In genomic region chrX:46912098-46912672, GRCh38 we compare ENCODE assay signal across 1 cellular context.
TF ChIP-seq lines count a peak whose summit lies in the region.

Gene JADE3 (plus strand): TSS chrX:46912421. CDS start chrX:46984895, 72,474 bp downstream.

TF ChIP-seq in K562, 482 proteins besides CTCF, POLR2A, EP300 and RAD21 (continued from another document and continues in another):
- TF ChIP-seq RNF219 (CRISPR knock-in tag; IDR thresholded peaks at IDR 0.05): no peak
- TF ChIP-seq CTBP1 (IDR thresholded peaks at IDR 0.05; ENCODE audit: borderline replicate concordance): peak; percentile 90
- 0 out of 4 replicates have a peak, but pooled peaks of 1 of the 2 experiments have one; percentile 15 for TF ChIP-seq UBTF (IDR thresholded peaks at IDR 0.05; ENCODE audit: borderline replicate concordance in 1 of 2, low read depth in 2 of 2, low read length in 2 of 2)
- TF ChIP-seq XRCC4 (IDR thresholded peaks at IDR 0.05; ENCODE audit: extremely low read depth, insufficient read depth, insufficient read length): no peak
- no peak for TF ChIP-seq NFE2 (IDR thresholded peaks at IDR 0.05; ENCODE audit: low read depth)
- TF ChIP-seq CREB1 (IDR thresholded peaks at IDR 0.05): no peak
- no peak for TF ChIP-seq CREB1 (CRISPR knock-in tag; IDR thresholded peaks at IDR 0.05)
- no peak for TF ChIP-seq ZFP91 (CRISPR knock-in tag; IDR thresholded peaks at IDR 0.05)
- TF ChIP-seq ID3 (CRISPR knock-in tag; IDR thresholded peaks at IDR 0.05): no peak
- no peak for TF ChIP-seq ID3 (tag; IDR thresholded peaks at IDR 0.05)
- TF ChIP-seq AFF1 (IDR thresholded peaks at IDR 0.05; ENCODE audit: low read depth in 1 of 2, partially characterized antibody in 2 of 2): no peak
- TF ChIP-seq SRSF3 (IDR thresholded peaks at IDR 0.05; ENCODE audit: insufficient read depth, low read length): no peak
- no peak for TF ChIP-seq DNMT1 (IDR thresholded peaks at IDR 0.05)
- no peak for TF ChIP-seq ZNF407 (IDR thresholded peaks at IDR 0.05; ENCODE audit: low read depth)
- TF ChIP-seq CCNT2 (IDR thresholded peaks at IDR 0.05; ENCODE audit: borderline replicate concordance, extremely low read depth, insufficient read length, low read depth, low read length): peak; percentile 28
- peak; percentile 74 for TF ChIP-seq SMAD4 (CRISPR knock-in tag; conservative IDR thresholded peaks at IDR 0.05)
- no peak for TF ChIP-seq ZBTB40 (IDR thresholded peaks at IDR 0.05)
- no peak for TF ChIP-seq ZBTB40 (CRISPR knock-in tag; IDR thresholded peaks at IDR 0.05)
